ENCODE assay signal across 1 cellular context in the genomic region with DNA sequence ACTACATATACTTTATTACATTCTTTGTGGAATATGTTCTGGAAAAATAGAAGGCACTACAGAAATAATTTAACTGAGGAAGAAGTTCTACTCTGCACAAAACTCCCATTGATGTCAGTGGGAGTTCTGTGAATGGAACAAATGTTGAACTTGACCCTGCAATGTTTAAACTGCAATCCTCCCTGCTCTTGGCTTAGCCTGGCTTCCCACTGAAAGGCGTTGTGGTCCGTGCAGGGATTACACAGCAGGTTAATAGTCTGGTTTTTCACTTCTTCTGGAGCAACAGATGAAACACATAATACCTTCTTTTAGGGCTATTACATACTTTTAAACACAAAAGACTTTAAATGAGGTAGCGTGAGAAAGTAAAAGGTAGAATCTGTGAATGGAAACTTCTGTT.
TF ChIP-seq lines count a peak whose summit lies in the region.

No MANE protein-coding gene starts in this region.

TF ChIP-seq in A549, 52 proteins besides CTCF, POLR2A, EP300 and RAD21 (continued from another document):
- TF ChIP-seq REST (IDR thresholded peaks at IDR 0.05) (no peak), EHMT2 (IDR thresholded peaks at IDR 0.05; ENCODE audit: low read depth) (no peak)
